In the genomic region with DNA sequence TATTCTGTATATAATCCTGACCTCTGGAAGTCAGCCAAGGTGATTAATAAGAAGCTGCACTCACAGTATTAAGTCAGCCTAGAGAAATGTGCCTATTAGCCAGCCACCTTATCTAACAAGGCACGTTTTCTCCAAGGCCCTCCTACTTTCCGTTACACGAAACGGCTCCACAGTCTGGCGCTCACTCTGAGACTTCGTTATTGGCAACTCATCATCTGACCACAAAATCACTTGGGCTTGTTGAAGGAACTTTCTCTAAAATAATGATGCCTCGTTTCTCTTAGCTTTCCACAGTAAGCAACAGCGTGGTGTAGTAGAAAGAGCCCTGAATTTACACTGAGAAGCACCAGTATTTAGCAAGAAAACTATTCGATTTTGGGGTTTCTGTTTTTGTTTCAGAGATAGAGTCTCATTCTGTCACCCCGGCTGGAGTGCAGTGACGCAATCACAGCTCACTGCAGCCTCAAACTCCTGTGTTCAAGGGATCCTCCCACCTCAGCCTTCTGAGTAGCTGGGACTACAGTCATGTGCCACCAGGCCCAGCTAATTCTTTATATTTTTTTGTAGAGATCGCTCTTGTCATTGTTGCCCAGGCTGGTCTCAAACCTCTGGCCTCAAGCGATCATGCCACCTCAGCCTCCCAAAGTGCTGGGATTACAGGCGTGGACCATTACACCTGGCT, we compare ENCODE assay signal across 8 cellular contexts. TPM values are rescaled to one million over a fixed set of nuclear protein-coding genes. Genes with fewer than 3 reads are reported as not detected.
DNase-seq lines count a peak whose midpoint lies in the region; ATAC-seq and TF ChIP-seq lines count a peak whose summit lies in the region.

No MANE protein-coding gene starts in this region.

- H3K9me3 Mint-ChIP-seq in activated T-cell treated with anti-CD3 and anti-CD28 coated beads, Interleukin-2, amount 50 U/mL, for 24 hours: no peaks in the 10 kb centered on the region

- no peaks in the 10 kb centered on the region for H3K27me3 Mint-ChIP-seq in activated T-cell treated with anti-CD3 and anti-CD28 coated beads, Interleukin-2, amount 50 U/mL, for 24 hours

- WGBS in right lobe of liver (ENCODE audit: insufficient coverage, low coverage, low lambda C conversion rate, missing lambda C conversion rate): 52% methylated on average over 12 of the region's 14 CpGs

- DNase-seq in GM10248 (ENCODE audit: extremely low spot score): peak; percentile 33
- peak; percentile 24 for DNase-seq in LHCN-M2 (ENCODE audit: low read depth)
- DNase-seq in activated T-cell treated with anti-CD3 and anti-CD28 coated beads, Interleukin-2, amount 50 U/mL, for 24 hours: peak; percentile 45
- no peak for DNase-seq in right lobe of liver
- DNase-seq in C1 segment of cervical spinal cord (lab: John Stamatoyannopoulos, UW): no peak
- no peak for DNase-seq in NCI-H345 (lab: John Stamatoyannopoulos, UW)
- DNase-seq in ureter (ENCODE audit: low spot score): no peak

- intact Hi-C loops in right lobe of liver (cut with DNase I): no loop called here

- H3K27ac Mint-ChIP-seq in activated T-cell treated with anti-CD3 and anti-CD28 coated beads, Interleukin-2, amount 50 U/mL, for 24 hours: peak overlapping the region; percentile 87

- no peak overlapping the region for H3K27ac ChIP-seq in right lobe of liver

- H3K27me3 ChIP-seq in right lobe of liver: no peaks in the 10 kb centered on the region

- CTCF ChIA-PET in GM10248 (lab: Yijun Ruan, JAX): interaction anchor here (1.1 to 2.7 kb wide), 8 partner anchors 11 to 403 kb away, joined by 3 to 16 read pairs (median 4); no protein-coding TSS in a partner anchor

- POLR2A ChIA-PET in GM10248 (lab: Yijun Ruan, JAX): no interaction called here

- H3K4me3 Mint-ChIP-seq in activated T-cell treated with anti-CD3 and anti-CD28 coated beads, Interleukin-2, amount 50 U/mL, for 24 hours: peak overlapping the region; percentile 53

- TF ChIP-seq CTCF in GM10248 (IDR thresholded peaks at IDR 0.05; ENCODE audit: control extremely low read depth, extremely low read depth, low read depth, missing control alignments) (no peak), right lobe of liver (IDR thresholded peaks at IDR 0.05) (no peak)

- H3K4me3 ChIP-seq in right lobe of liver: no peak overlapping the region

- no peak for TF ChIP-seq POLR2A in right lobe of liver (IDR thresholded peaks at IDR 0.05)

- H3K36me3 ChIP-seq in right lobe of liver: no peaks in the 10 kb centered on the region

- H3K36me3 Mint-ChIP-seq in activated T-cell treated with anti-CD3 and anti-CD28 coated beads, Interleukin-2, amount 50 U/mL, for 24 hours (ENCODE audit: low read depth): no peaks in the 10 kb centered on the region

- no peaks in the 10 kb centered on the region for H3K9me3 ChIP-seq in right lobe of liver

- ATAC-seq in right lobe of liver (peak in 3 of 4 donors; percentile 22 to 49 (median 45)), GM19467 (IDR thresholded peaks at IDR 0.05; ENCODE audit: unreplicated experiment) (no peak)

- peaks cover 68% of the 10 kb centered on the region for H3K4me1 Mint-ChIP-seq in activated T-cell treated with anti-CD3 and anti-CD28 coated beads, Interleukin-2, amount 50 U/mL, for 24 hours (ENCODE audit: low read depth)

- no peaks in the 10 kb centered on the region for H3K4me1 ChIP-seq in right lobe of liver

RNA-seq across cellular contexts. Expression of a gene that starts 53.6 kb away (rescaled TPM):
- total RNA-seq in LHCN-M2 (2014; rRNA removed) (0.06 and 0.34 TPM in 2 replicates), right lobe of liver (1 to 10 TPM in 3 of 6 experiments, under 1 TPM in 3; 0.26 to 1.9 (median 1.0) TPM), ureter (136 TPM)
- polyA plus RNA-seq in LHCN-M2 (2012): 0.22 TPM

RNA-seq across cellular contexts. Expression of a gene that starts 55.1 kb away (rescaled TPM):
- not detected in 2 replicates for total RNA-seq in LHCN-M2 (2014; rRNA removed)
- not detected for polyA plus RNA-seq in LHCN-M2 (2012)
- under 1 TPM in 3 of 6 experiments, not detected in 3; 0.04 to 0.10 (median 0.07) TPM for total RNA-seq in right lobe of liver
- total RNA-seq in ureter: not detected

Comparison
In these comparisons a context has a peak if more than half of its experiments do, and no peak if none do; other contexts are left out.
1. DNase-seq: peak in GM10248 (single experiment), LHCN-M2 (single experiment) and activated T-cell treated with anti-CD3 and anti-CD28 coated beads, Interleukin-2, amount 50 U/mL, for 24 hours (single experiment); none in right lobe of liver (0 of 3), C1 segment of cervical spinal cord (0 of 14), NCI-H345 (single experiment) and ureter (single experiment).
2. RNA of a gene that starts 53.6 kb away (total RNA-seq): 136 TPM in ureter (single experiment); 0.26 to 1.9 TPM in right lobe of liver and 0.06 to 0.34 TPM in LHCN-M2; every median in the first group is over 10 times any median in the second.